In genomic region chr4:10288830-10289533, GRCh38 we compare ENCODE assay signal across 1 cellular context.
TF ChIP-seq lines count a peak whose summit lies in the region.

No MANE protein-coding gene starts in this region.

TF ChIP-seq in K562, 482 proteins besides CTCF, POLR2A, EP300 and RAD21 (continued from another document):
- TF ChIP-seq RBM34 (IDR thresholded peaks at IDR 0.05; ENCODE audit: borderline replicate concordance, insufficient read depth, low read length) (no peak), ARID2 (IDR thresholded peaks at IDR 0.05) (no peak), ELF4 (CRISPR knock-in tag; IDR thresholded peaks at IDR 0.05) (no peak), ZBED1 (IDR thresholded peaks at IDR 0.05) (no peak)
